In the genomic region with DNA sequence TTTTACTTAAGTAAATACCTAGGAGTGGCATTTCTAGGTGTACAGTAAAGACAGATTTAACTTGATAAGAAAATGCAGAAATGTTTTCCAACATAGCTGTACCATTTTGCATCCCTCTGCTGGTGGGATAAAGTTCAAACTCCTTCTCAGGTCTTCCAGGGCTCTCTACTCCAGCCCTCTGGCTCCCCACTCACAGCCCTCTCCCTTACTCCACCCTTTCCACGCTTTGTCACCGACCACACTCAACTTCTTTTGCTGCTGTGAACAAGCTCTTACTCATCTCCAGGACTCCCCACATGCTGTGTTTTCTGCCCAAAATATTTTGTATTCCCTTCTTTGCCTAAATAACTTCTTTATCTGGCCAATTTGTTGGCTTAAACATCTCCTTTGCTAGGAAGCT, we compare ENCODE assay signal across 18 cellular contexts.
A peak's percentile ranks its signal among the peaks of the same experiment; 100 is the strongest.
DNase-seq lines count a peak whose midpoint lies in the region; ATAC-seq and TF ChIP-seq lines count a peak whose summit lies in the region.
"Had no signal": no experiment of that assay in that cellular context is flagged by ENCODE, and none has a peak within 500 bp of the region (broad histone marks: within the 10 kb centered on the region; RNA-seq: fewer than 3 reads in every experiment).

No MANE protein-coding gene starts in this region.

- no peaks in the 10 kb centered on the region for H3K36me3 ChIP-seq in esophagus muscularis mucosa
- H3K36me3 ChIP-seq: spleen had no signal

- H3K9me3 ChIP-seq in esophagus muscularis mucosa = no peaks in the 10 kb centered on the region
- H3K9me3 ChIP-seq: spleen had no signal

- H3K4me3 ChIP-seq in AG09309 (ENCODE audit: control insufficient read depth, low read depth, low read length) = no peak overlapping the region
- H3K4me3 ChIP-seq in cardiac fibroblast (replicated peaks in 1 of 2; ENCODE audit: low read depth in 2 of 2, low read length in 2 of 2) = no peak overlapping the region
- H3K4me3 ChIP-seq in esophagus muscularis mucosa = no peak overlapping the region
- H3K4me3 ChIP-seq: spleen had no signal

- no peak for ATAC-seq in HG02642 (IDR thresholded peaks at IDR 0.05; ENCODE audit: poor library complexity, unreplicated experiment)
- no peak for ATAC-seq in GM19328 (IDR thresholded peaks at IDR 0.05; ENCODE audit: unreplicated experiment)
- ATAC-seq: Right ventricle myocardium inferior had no signal

- H3K27me3 ChIP-seq in esophagus muscularis mucosa = no peaks in the 10 kb centered on the region
- H3K27me3 ChIP-seq: spleen had no signal

- 72% methylated on average over 2 of the region's 2 CpGs for WGBS in esophagus muscularis mucosa

- H3K27ac Mint-ChIP-seq in nephron progenitor cell = peak overlapping the region; percentile 4

- H3K27me3 Mint-ChIP-seq in nephron progenitor cell (ENCODE audit: low read depth, poor library complexity) = peaks cover 3% of the 10 kb centered on the region

- no peaks in the 10 kb centered on the region for H3K9me3 Mint-ChIP-seq in nephron progenitor cell

- no peak overlapping the region for H3K27ac ChIP-seq in esophagus muscularis mucosa (replicated peaks in 1 of 4)
- H3K27ac ChIP-seq: spleen had no signal

- DNase-seq in AG09309 (ENCODE audit: low read depth) = peak; percentile 28
- peak; percentile 73 for DNase-seq in M059J (ENCODE audit: low read depth)
- peak; percentile 39 to 67 for DNase-seq in cardiac fibroblast (ENCODE audit: low read depth in 2 of 2)
- DNase-seq in nephron progenitor cell = no peak
- no peak for DNase-seq in esophagus muscularis mucosa (ENCODE audit: extremely low spot score)
- DNase-seq in DMS53 treated with DMSO at 0.1 percent for 48 hours (lab: John Stamatoyannopoulos, UW; ENCODE audit: unreplicated experiment) = no peak
- DNase-seq: activated CD4-positive, alpha-beta T cell treated with anti-CD3 and anti-CD28 coated beads for 4 hours; C1 segment of cervical spinal cord; DND-41; MM.1S; NCI-H2029 treated with DMSO at 0.1 percent for 48 hours; NCI-H748 treated with DMSO at 0.1 percent for 48 hours; nucleus accumbens; spleen; T-helper 2 cell had no signal

- peaks cover 8 to 23% (median 22%) of the 10 kb centered on the region in 4 donors for H3K4me1 ChIP-seq in esophagus muscularis mucosa

- peaks cover 33% of the 10 kb centered on the region for H3K4me1 Mint-ChIP-seq in nephron progenitor cell

- no peak for TF ChIP-seq EP300 in esophagus muscularis mucosa (IDR thresholded peaks at IDR 0.05)

- intact Hi-C loops in esophagus muscularis mucosa (cut with DNase I) = no loop called here

- no peak for TF ChIP-seq CTCF in AG09309 (IDR thresholded peaks at IDR 0.05; ENCODE audit: control insufficient read depth, insufficient read depth, low read depth, low read length, missing control alignments)
- no peak for TF ChIP-seq CTCF in cardiac fibroblast (IDR thresholded peaks at IDR 0.05; ENCODE audit: low read depth, low read length)
- no peak for TF ChIP-seq CTCF in nephron progenitor cell (IDR thresholded peaks at IDR 0.05)
- TF ChIP-seq CTCF in esophagus muscularis mucosa (IDR thresholded peaks at IDR 0.05) = no peak

- TF ChIP-seq POLR2A in esophagus muscularis mucosa (IDR thresholded peaks at IDR 0.05; ENCODE audit: low read depth) = no peak

- no peaks in the 10 kb centered on the region for H3K36me3 Mint-ChIP-seq in nephron progenitor cell (ENCODE audit: low read depth)

- no peak overlapping the region for H3K4me3 Mint-ChIP-seq in nephron progenitor cell

Comparison
In these comparisons a context has a peak if more than half of its experiments do, and no peak if none do; other contexts are left out.
1. DNase-seq: peak in AG09309 (single experiment), M059J (single experiment) and cardiac fibroblast (2 of 2); none in nephron progenitor cell (single experiment), esophagus muscularis mucosa (single experiment) and DMS53 treated with DMSO at 0.1 percent for 48 hours (single experiment).